16 cellular contexts compared by ENCODE assay signal in the genomic region with DNA sequence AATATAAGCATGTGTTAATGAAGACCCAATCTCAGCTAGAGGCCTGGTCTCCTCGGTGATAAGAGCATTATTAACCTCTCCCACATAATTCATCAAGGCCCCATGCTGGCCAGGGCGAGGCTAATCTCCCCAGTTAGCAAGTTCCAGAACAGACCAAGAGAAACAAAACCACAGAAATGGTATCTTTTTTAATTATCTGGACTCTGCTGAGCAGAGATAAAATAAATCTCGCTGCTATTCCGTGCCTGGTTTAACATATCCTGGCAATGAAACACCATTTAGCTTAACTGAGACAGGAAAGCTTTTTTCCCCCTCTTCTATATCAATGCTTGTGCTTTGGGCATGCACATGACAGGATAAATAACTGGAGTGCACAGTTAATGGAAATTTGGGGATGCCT.
"Had no signal": no experiment of that assay in that cellular context is flagged by ENCODE, and none has a peak within 500 bp of the region (broad histone marks: within the 10 kb centered on the region; RNA-seq: fewer than 3 reads in every experiment).

No MANE protein-coding gene starts in this region.

- H3K27ac ChIP-seq: ascending aorta, colonic mucosa, sigmoid colon, upper lobe of left lung had no signal

- ATAC-seq: natural killer cell had no signal

- H3K27me3 ChIP-seq: ascending aorta, colonic mucosa, sigmoid colon, upper lobe of left lung had no signal

- H3K4me3 ChIP-seq: ascending aorta, colonic mucosa, lung, sigmoid colon, upper lobe of left lung had no signal

- H3K4me1 ChIP-seq: colonic mucosa, upper lobe of left lung had no signal

- DNase-seq: activated CD4-positive, alpha-beta T cell treated with anti-CD3 and anti-CD28 coated beads, Interleukin-2, amount 50 U/mL, for 48 hours; activated CD4-positive, CD25-positive, alpha-beta regulatory T cell treated with anti-CD3 and anti-CD28 coated beads, Interleukin-2, amount 50 U/mL, for 72 hours; activated gamma-delta T cell treated with Interleukin-2 at 50 U/mL for 16 hours; activated naive CD8-positive, alpha-beta T cell treated with anti-CD3 and anti-CD28 coated beads, Interleukin-2, amount 10 ng/mL, durations not matched to agents 7 days and 5 days; caudate nucleus; colonic mucosa; effector CD4-positive, alpha-beta T cell; natural killer cell; occipital lobe; sigmoid colon; stimulated activated CD4-positive, alpha-beta T cell treated with anti-CD3 and anti-CD28 coated beads, Interleukin-12 subunit alpha, Interleukin-12 subunit beta, amount 100 ng/mL, for 4 hours; stimulated activated CD4-positive, alpha-beta T cell treated with anti-CD3 and anti-CD28 coated beads, Interleukin-2, amount 100 ng/mL, for 48 hours; stimulated activated naive CD4-positive, alpha-beta T cell treated with Interleukin-2 at 50 U/mL for 16 hours; upper lobe of left lung had no signal

- H3K9me3 ChIP-seq: ascending aorta, colonic mucosa, sigmoid colon, upper lobe of left lung had no signal

- H3K36me3 ChIP-seq: ascending aorta, colonic mucosa, sigmoid colon, upper lobe of left lung had no signal
